In genomic region chr6:37257634-37258404, GRCh38 we compare ENCODE assay signal across 8 cellular contexts. TPM values are rescaled to one million over a fixed set of nuclear protein-coding genes. Genes with fewer than 3 reads are reported as not detected.
A peak's percentile ranks its signal among the peaks of the same experiment; 100 is the strongest.
DNase-seq lines count a peak whose midpoint lies in the region; ATAC-seq and TF ChIP-seq lines count a peak whose summit lies in the region.

Gene TBC1D22B (plus strand): TSS chr6:37257772. CDS start chr6:37257918, 146 bp downstream.
Gene TMEM217 (minus strand): TSS chr6:37258144. CDS start chr6:37219030, 39,114 bp downstream.

- H3K27ac ChIP-seq in ascending aorta (peak within 1 kb of the TSS; percentile 84 to 88), right atrium auricular region (peak within 1 kb of the TSS; percentile 89 to 96), uterus (peak within 1 kb of the TSS; percentile 76 to 82)

- no peaks in the 10 kb centered on the region for H3K9me3 Mint-ChIP-seq in T-helper 2 cell treated with Interferon-gamma antibody and Interleukin-4, amounts not matched to agents 5 μg/mL and 100 μg/mL, for 36 hours

- H3K4me1 ChIP-seq in ascending aorta: peaks cover 7 to 8% of the 10 kb centered on the region in 2 donors
- peaks cover 0 to 32% of the 10 kb centered on the region in 2 donors for H3K4me1 ChIP-seq in right atrium auricular region
- no peaks in the 10 kb centered on the region for H3K4me1 ChIP-seq in uterus

- ATAC-seq in GM18505 (IDR thresholded peaks at IDR 0.05; ENCODE audit: unreplicated experiment): peak; percentile 89
- peak; percentile 95 for ATAC-seq in HG02970 (IDR thresholded peaks at IDR 0.05; ENCODE audit: low FRiP score, unreplicated experiment)

- peak within 1 kb of the TSS; percentile 95 for H3K27ac Mint-ChIP-seq in T-helper 2 cell treated with Interferon-gamma antibody and Interleukin-4, amounts not matched to agents 5 μg/mL and 100 μg/mL, for 36 hours

- no peak for TF ChIP-seq CTCF in ascending aorta (IDR thresholded peaks at IDR 0.05)
- no peak for TF ChIP-seq CTCF in right atrium auricular region (IDR thresholded peaks at IDR 0.05)
- TF ChIP-seq CTCF in uterus (IDR thresholded peaks at IDR 0.05): peak in 1 of 4 experiments; percentile 19

- H3K27me3 Mint-ChIP-seq in T-helper 2 cell treated with Interferon-gamma antibody and Interleukin-4, amounts not matched to agents 5 μg/mL and 100 μg/mL, for 36 hours (ENCODE audit: low read depth): no peaks in the 10 kb centered on the region

- peak within 1 kb of the TSS; percentile 89 to 90 for H3K4me3 ChIP-seq in ascending aorta
- H3K4me3 ChIP-seq in right atrium auricular region: peak within 1 kb of the TSS; percentile 82 to 96
- H3K4me3 ChIP-seq in uterus: peak within 1 kb of the TSS; percentile 70 to 86

- intact Hi-C loops in ascending aorta (cut with DNase I): loop anchor here (1.0 kb wide), 2 partner anchors 13 to 26 kb away; no protein-coding TSS in a partner anchor
- intact Hi-C loops in uterus (cut with DNase I; ENCODE audit: low total_unique reads): no loop called here

- no peaks in the 10 kb centered on the region for H3K36me3 ChIP-seq in ascending aorta
- H3K36me3 ChIP-seq in right atrium auricular region: no peaks in the 10 kb centered on the region
- no peaks in the 10 kb centered on the region for H3K36me3 ChIP-seq in uterus

- H3K4me1 Mint-ChIP-seq in T-helper 2 cell treated with Interferon-gamma antibody and Interleukin-4, amounts not matched to agents 5 μg/mL and 100 μg/mL, for 36 hours (ENCODE audit: low read depth): peaks cover 41% of the 10 kb centered on the region

- peak; percentile 79 for DNase-seq in NCI-H187 treated with DMSO at 0.1 percent for 48 hours (lab: John Stamatoyannopoulos, UW)
- DNase-seq in T-helper 2 cell treated with Interferon-gamma antibody and Interleukin-4, amounts not matched to agents 5 μg/mL and 100 μg/mL, for 36 hours (ENCODE audit: low spot score): peak; percentile 94
- peak; percentile 89 to 98 for DNase-seq in ascending aorta (ENCODE audit: low spot score in 2 of 2)
- DNase-seq in right atrium auricular region (ENCODE audit: low spot score): peak; percentile 97
- DNase-seq in pulmonary artery endothelial cell (ENCODE audit: low read depth, low spot score): peak; percentile 87
- peak; percentile 94 to 96 for DNase-seq in uterus

- peak; percentile 91 for TF ChIP-seq POLR2A in GM18505 (IDR thresholded peaks at IDR 0.05; ENCODE audit: borderline replicate concordance, extremely low read depth, insufficient read depth, insufficient read length)
- TF ChIP-seq POLR2A in uterus (IDR thresholded peaks at IDR 0.05): peak; percentile 61 to 79

- H3K9me3 ChIP-seq in ascending aorta: no peaks in the 10 kb centered on the region
- no peaks in the 10 kb centered on the region for H3K9me3 ChIP-seq in right atrium auricular region
- no peaks in the 10 kb centered on the region for H3K9me3 ChIP-seq in uterus

- H3K27me3 ChIP-seq in ascending aorta: no peaks in the 10 kb centered on the region
- H3K27me3 ChIP-seq in right atrium auricular region: no peaks in the 10 kb centered on the region
- H3K27me3 ChIP-seq in uterus: no peaks in the 10 kb centered on the region

- peak within 1 kb of the TSS; percentile 96 for H3K4me3 Mint-ChIP-seq in T-helper 2 cell treated with Interferon-gamma antibody and Interleukin-4, amounts not matched to agents 5 μg/mL and 100 μg/mL, for 36 hours

- peaks cover 16% of the 10 kb centered on the region for H3K36me3 Mint-ChIP-seq in T-helper 2 cell treated with Interferon-gamma antibody and Interleukin-4, amounts not matched to agents 5 μg/mL and 100 μg/mL, for 36 hours (ENCODE audit: low read depth)

RNA-seq across cellular contexts. Expression of gene TBC1D22B, which starts in this region (rescaled TPM):
- total RNA-seq in ascending aorta: 11.1 TPM
- 1 to 10 TPM; 7.5 to 9.8 TPM for total RNA-seq in right atrium auricular region
- total RNA-seq in pulmonary artery endothelial cell: 6.9 and 12.4 TPM in 2 replicates
- total RNA-seq in uterus: 10 to 100 TPM in 1 of 4 donors, 1 to 10 TPM in 3; 4.1 to 15.4 (median 7.5) TPM

RNA-seq across cellular contexts. Expression of gene TMEM217, which starts in this region (rescaled TPM):
- total RNA-seq in ascending aorta: not detected
- 1 to 10 TPM; 1.3 to 1.4 TPM for total RNA-seq in right atrium auricular region
- 8.8 and 15.5 TPM in 2 replicates for total RNA-seq in pulmonary artery endothelial cell
- 1 to 10 TPM in 1 of 4 donors, under 1 TPM in 1, not detected in 2; 0.21 to 1.6 TPM for total RNA-seq in uterus

Comparison
In these comparisons a context has a peak if more than half of its experiments do, and no peak if none do; other contexts are left out.
1. Peak in every context shown above with its lines: DNase-seq, ATAC-seq, H3K4me3 ChIP-seq and H3K27ac ChIP-seq.